In genomic region chr13:52451405-52451804, GRCh38 we compare ENCODE assay signal across 5 cellular contexts. TPM values are rescaled to one million over a fixed set of nuclear protein-coding genes. Genes with fewer than 3 reads are reported as not detected.
DNase-seq lines count a peak whose midpoint lies in the region; ATAC-seq and TF ChIP-seq lines count a peak whose summit lies in the region.
"Not testable (repeated sequence)": the region's sequence is repeated elsewhere in the genome, so short reads cannot be mapped to it uniquely, and the experiment has no call there.

No MANE protein-coding gene starts in this region.

- not testable (repeated sequence) for ATAC-seq in T-helper 17 cell

- not testable (repeated sequence) for H2AFZ ChIP-seq in KMS-11 (ENCODE audit: low read depth); neural progenitor cell (replicated peaks)

- H3K4me3 ChIP-seq in KMS-11 (IDR thresholded peaks at IDR 0.05; ENCODE audit: insufficient read depth, low read depth, low read length); neural progenitor cell: not testable (repeated sequence)

- not testable (repeated sequence) for H3K9me3 ChIP-seq in T-helper 17 cell (ENCODE audit: control insufficient read depth, low read length, poor library complexity, severe bottlenecking); neural progenitor cell (ENCODE audit: low read depth)

- not testable (repeated sequence) for H3K27me3 ChIP-seq in KMS-11 (ENCODE audit: insufficient read depth, low read depth); neural progenitor cell

- not testable (repeated sequence) for H4K20me1 ChIP-seq in KMS-11 (ENCODE audit: insufficient read depth)
- H4K20me1 ChIP-seq in neural progenitor cell (ENCODE audit: low read depth): peaks cover 31% of the 10 kb centered on the region

- TF ChIP-seq CTCF in KMS-11 (conservative IDR thresholded peaks at IDR 0.05; ENCODE audit: low read depth, low read length); brain (conservative IDR thresholded peaks at IDR 0.05); neural progenitor cell (IDR thresholded peaks at IDR 0.05): not testable (repeated sequence)

- not testable (repeated sequence) for H3K27ac ChIP-seq in KMS-11, neural progenitor cell

- H3K27me3 Mint-ChIP-seq in T-helper 17 cell; neural progenitor cell (ENCODE audit: insufficient read depth, low read depth): not testable (repeated sequence)
- peaks cover 15% of the 10 kb centered on the region for H3K27me3 Mint-ChIP-seq in brain

- not testable (repeated sequence) for H3K9me3 Mint-ChIP-seq in brain, neural progenitor cell

- H3K27ac Mint-ChIP-seq in T-helper 17 cell: peak overlapping the region; percentile 68
- peak overlapping the region in 1 of 5 experiments; percentile 93 for H3K27ac Mint-ChIP-seq in brain
- H3K27ac Mint-ChIP-seq in neural progenitor cell: not testable (repeated sequence)

- H3K36me3 ChIP-seq in KMS-11 (ENCODE audit: insufficient read depth); neural progenitor cell: not testable (repeated sequence)

- peak; percentile 17 for DNase-seq in NCI-H748 (lab: John Stamatoyannopoulos, UW; ENCODE audit: unreplicated experiment)
- DNase-seq in T-helper 17 cell; neural progenitor cell (ENCODE audit: low spot score): not testable (repeated sequence)

- H3K4me1 Mint-ChIP-seq in T-helper 17 cell: peaks cover 47% of the 10 kb centered on the region
- peaks cover 56% of the 10 kb centered on the region for H3K4me1 Mint-ChIP-seq in brain
- peaks cover 30% of the 10 kb centered on the region for H3K4me1 Mint-ChIP-seq in neural progenitor cell

- peaks cover 13% of the 10 kb centered on the region for H3F3A ChIP-seq in neural progenitor cell (ENCODE audit: low read depth)

- not testable (repeated sequence) for H3K4me3 Mint-ChIP-seq in T-helper 17 cell
- peak overlapping the region in 3 of 5 experiments; percentile 28 to 90 (median 85) for H3K4me3 Mint-ChIP-seq in brain
- peak overlapping the region; percentile 48 for H3K4me3 Mint-ChIP-seq in neural progenitor cell

- H3K4me1 ChIP-seq in KMS-11 (ENCODE audit: low read depth, poor library complexity, severe bottlenecking) (peaks cover 47% of the 10 kb centered on the region), neural progenitor cell (peaks cover 23% of the 10 kb centered on the region)

- peak overlapping the region; percentile 29; the same call in 1 of the 2 replicates for H3K4me2 ChIP-seq in KMS-11
- H3K4me2 ChIP-seq in neural progenitor cell: not testable (repeated sequence)

- H3K36me3 Mint-ChIP-seq in T-helper 17 cell (ENCODE audit: low read depth); brain; neural progenitor cell: not testable (repeated sequence)

- H3K79me2 ChIP-seq in KMS-11 (ENCODE audit: insufficient read depth, low read depth) (peaks cover 48% of the 10 kb centered on the region), neural progenitor cell (ENCODE audit: low read depth) (peaks cover 45% of the 10 kb centered on the region)

- not testable (repeated sequence) for H3K9ac ChIP-seq in KMS-11, neural progenitor cell

RNA-seq across cellular contexts. Expression of gene VPS36, which starts 1.0 kb away (rescaled TPM):
- total RNA-seq in T-helper 17 cell (10 to 100 TPM; 39.6 to 42.0 TPM), neural progenitor cell (ENCODE audit: low replicate concordance) (51.3 and 72.7 TPM in 2 replicates)
- polyA plus RNA-seq in brain (ENCODE audit: insufficient read depth, low read depth, low replicate concordance): 5.6 TPM

RNA-seq across cellular contexts. Expression of gene CKAP2, which starts 3.9 kb away (rescaled TPM):
- 10 to 100 TPM; 21.8 to 27.8 TPM for total RNA-seq in T-helper 17 cell
- 13.0 TPM for polyA plus RNA-seq in brain (ENCODE audit: insufficient read depth, low read depth, low replicate concordance)
- 134 and 224 TPM in 2 replicates for total RNA-seq in neural progenitor cell (ENCODE audit: low replicate concordance)

RNA-seq across cellular contexts. Expression of gene THSD1, which starts 45.4 kb away (rescaled TPM):
- under 1 TPM; 0.40 to 0.68 TPM for total RNA-seq in T-helper 17 cell
- polyA plus RNA-seq in brain (ENCODE audit: insufficient read depth, low read depth, low replicate concordance): 1.7 TPM
- 0.45 and 0.74 TPM in 2 replicates for total RNA-seq in neural progenitor cell (ENCODE audit: low replicate concordance)
